ENCODE assay signal across 11 cellular contexts in the genomic region with DNA sequence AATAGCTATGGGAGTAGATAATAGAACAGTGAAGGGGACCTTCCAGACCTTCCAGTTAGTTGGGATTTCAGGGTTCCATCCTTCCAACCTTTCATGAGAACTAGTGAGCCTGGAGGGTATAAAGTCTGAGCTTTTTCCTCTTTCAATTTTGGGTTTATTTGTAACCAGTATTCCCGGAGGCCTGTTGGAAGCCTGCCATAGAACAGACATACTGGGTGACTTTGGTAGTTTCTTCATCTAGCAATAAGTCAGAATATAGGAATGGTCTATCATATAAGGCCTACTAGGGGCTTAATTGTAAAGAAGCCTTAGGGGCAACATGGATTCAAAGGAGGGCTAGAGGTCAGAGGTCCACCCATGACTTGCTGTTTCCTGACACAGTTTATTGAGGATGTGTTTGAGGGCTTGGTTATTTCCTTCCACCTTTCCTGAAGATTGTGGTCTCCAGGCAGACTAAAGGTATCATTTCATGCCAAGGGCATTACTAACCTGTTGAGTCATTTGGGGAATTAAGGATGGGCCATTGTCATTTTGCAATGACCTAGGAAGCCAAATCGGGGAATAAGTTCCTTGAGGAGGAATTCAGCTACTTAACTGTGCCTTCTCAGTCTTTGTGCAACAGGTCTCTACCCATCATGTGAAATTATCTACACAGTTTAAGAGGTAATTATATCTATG.
"Had no signal": no experiment of that assay in that cellular context is flagged by ENCODE, and none has a peak within 500 bp of the region (broad histone marks: within the 10 kb centered on the region; RNA-seq: fewer than 3 reads in every experiment).

No MANE protein-coding gene starts in this region.

- H3K36me3 ChIP-seq: neutrophil, thyroid gland had no signal

- H3K27ac ChIP-seq: neutrophil, skin epidermis, thyroid gland had no signal

- H3K4me3 ChIP-seq: skin epidermis, thyroid gland had no signal

- H3K4me1 ChIP-seq: thyroid gland had no signal

- H3K9me3 ChIP-seq: neutrophil, thyroid gland had no signal

- H3K27me3 ChIP-seq: neutrophil, thyroid gland had no signal

- ATAC-seq: activated CD4-positive, CD25-positive, alpha-beta regulatory T cell treated with anti-CD3 and anti-CD28 coated beads, Interleukin-2, amount 50 U/mL, for 24 hours; natural killer cell had no signal

- DNase-seq: activated CD4-positive, alpha-beta T cell treated with anti-CD3 and anti-CD28 coated beads, Interleukin-2, amount 50 U/mL, for 1 hour; activated CD8-positive, alpha-beta memory T cell treated with anti-CD3 and anti-CD28 coated beads for 24 hours; activated naive CD4-positive, alpha-beta T cell treated with Interleukin-2 at 50 U/mL for 16 hours; effector memory CD4-positive, alpha-beta T cell; natural killer cell; stimulated activated CD4-positive, alpha-beta T cell treated with anti-CD3 and anti-CD28 coated beads, Interleukin-4, amount 100 ng/mL, for 1 hour; T-helper 9 cell had no signal
